ENCODE assay signal across 14 cellular contexts in genomic region chr19:32886241-32886640, GRCh38. TPM values are rescaled to one million over a fixed set of nuclear protein-coding genes. Genes with fewer than 3 reads are reported as not detected.
DNase-seq lines count a peak whose midpoint lies in the region; ATAC-seq and TF ChIP-seq lines count a peak whose summit lies in the region.
"Had no signal": no experiment of that assay in that cellular context is flagged by ENCODE, and none has a peak within 500 bp of the region (broad histone marks: within the 10 kb centered on the region; RNA-seq: fewer than 3 reads in every experiment).

No MANE protein-coding gene starts in this region.

- 0 out of 2 replicates have a peak, but pooled peaks cover 2% of the 10 kb centered on the region for H3K4me1 Mint-ChIP-seq in WTC11
- H3K4me1 Mint-ChIP-seq in nephron progenitor cell, result no peaks in the 10 kb centered on the region
- H3K4me1 Mint-ChIP-seq in osteocyte (ENCODE audit: unreplicated experiment), result no peaks in the 10 kb centered on the region
- H3K4me1 Mint-ChIP-seq: CD4-positive, CD25-positive, alpha-beta regulatory T cell had no signal

- H3K27me3 Mint-ChIP-seq in WTC11 (ENCODE audit: low read depth) (no peaks in the 10 kb centered on the region), nephron progenitor cell (ENCODE audit: low read depth, poor library complexity) (no peaks in the 10 kb centered on the region), osteocyte (ENCODE audit: unreplicated experiment) (no peaks in the 10 kb centered on the region)
- H3K27me3 Mint-ChIP-seq: CD4-positive, CD25-positive, alpha-beta regulatory T cell; IgD-negative memory B cell had no signal

- CTCF ChIA-PET in WTC11 (lab: Charles Lee), result no interaction called here

- DNase-seq in WTC11 (ENCODE audit: low spot score) (no peak), nephron progenitor cell (no peak), osteocyte (ENCODE audit: extremely low spot score, unreplicated experiment) (peak; percentile 64), NCI-H1436 treated with DMSO at 0.1 percent for 48 hours (lab: John Stamatoyannopoulos, UW) (no peak)
- DNase-seq: ACHN; BE2C; C1 segment of cervical spinal cord; Caco-2; CD4-positive, CD25-positive, alpha-beta regulatory T cell had no signal

- POLR2A ChIA-PET in WTC11 (lab: Charles Lee), result no interaction called here

- TF ChIP-seq CTCF in WTC11 (IDR thresholded peaks at IDR 0.05) (no peak), nephron progenitor cell (IDR thresholded peaks at IDR 0.05) (no peak), osteocyte (IDR thresholded peaks at IDR 0.05) (no peak)

- H3K36me3 Mint-ChIP-seq in WTC11 (peaks cover 2% of the 10 kb centered on the region), nephron progenitor cell (ENCODE audit: low read depth) (peaks cover 46% of the 10 kb centered on the region), osteocyte (ENCODE audit: unreplicated experiment) (peaks cover 5% of the 10 kb centered on the region)

- H3K27ac Mint-ChIP-seq in WTC11 (peak overlapping the region; percentile 44; the same call in 1 of the 2 replicates), nephron progenitor cell (peak overlapping the region; percentile 17), osteocyte (ENCODE audit: unreplicated experiment) (peak overlapping the region; percentile 11)
- H3K27ac Mint-ChIP-seq: IgD-negative memory B cell had no signal

- H3K9me3 Mint-ChIP-seq in WTC11 (peaks cover under 1% of the 10 kb centered on the region; the same call in 1 of the 2 replicates), nephron progenitor cell (peaks cover 12% of the 10 kb centered on the region), osteocyte (ENCODE audit: unreplicated experiment) (peaks cover 2% of the 10 kb centered on the region)

- no peak for ATAC-seq in WTC11
- no peak for ATAC-seq in GM21576 (IDR thresholded peaks at IDR 0.05; ENCODE audit: unreplicated experiment)
- ATAC-seq in GM21529 (IDR thresholded peaks at IDR 0.05; ENCODE audit: unreplicated experiment), result no peak
- ATAC-seq: HepG2 had no signal

- H3K4me3 Mint-ChIP-seq in WTC11 (no peak overlapping the region), nephron progenitor cell (no peak overlapping the region), osteocyte (ENCODE audit: unreplicated experiment) (no peak overlapping the region)
- H3K4me3 Mint-ChIP-seq: IgD-negative memory B cell had no signal

TF ChIP-seq in WTC11, 78 proteins besides CTCF, POLR2A, EP300 and RAD21:
- TF ChIP-seq ARID4B (CRISPR knock-in tag; IDR thresholded peaks at IDR 0.05; ENCODE audit: borderline replicate concordance), result no peak
- no peak for TF ChIP-seq STAT6 (CRISPR knock-in tag; conservative IDR thresholded peaks at IDR 0.05; ENCODE audit: low read depth)
- no peak for TF ChIP-seq NR2C2 (CRISPR knock-in tag; IDR thresholded peaks at IDR 0.05)
- TF ChIP-seq ZNF219 (CRISPR knock-in tag; IDR thresholded peaks at IDR 0.05; ENCODE audit: borderline replicate concordance), result no peak
- no peak for TF ChIP-seq JAZF1 (CRISPR knock-in tag; IDR thresholded peaks at IDR 0.05)
- no peak for TF ChIP-seq RORB (CRISPR knock-in tag; IDR thresholded peaks at IDR 0.05)
TF ChIP-seq in WTC11: peak in this region for 0.

RNA-seq across cellular contexts. Expression of gene SLC7A9, which starts 16.7 kb away (rescaled TPM):
- total RNA-seq in WTC11 (2021), result 0.11 to 0.27 TPM (median 0.16 TPM) in 3 replicates
- total RNA-seq in osteocyte, result 0.37 and 0.78 TPM in 2 replicates
- total RNA-seq: H1 had no signal
